ENCODE assay signal across 1 cellular context in the genomic region with DNA sequence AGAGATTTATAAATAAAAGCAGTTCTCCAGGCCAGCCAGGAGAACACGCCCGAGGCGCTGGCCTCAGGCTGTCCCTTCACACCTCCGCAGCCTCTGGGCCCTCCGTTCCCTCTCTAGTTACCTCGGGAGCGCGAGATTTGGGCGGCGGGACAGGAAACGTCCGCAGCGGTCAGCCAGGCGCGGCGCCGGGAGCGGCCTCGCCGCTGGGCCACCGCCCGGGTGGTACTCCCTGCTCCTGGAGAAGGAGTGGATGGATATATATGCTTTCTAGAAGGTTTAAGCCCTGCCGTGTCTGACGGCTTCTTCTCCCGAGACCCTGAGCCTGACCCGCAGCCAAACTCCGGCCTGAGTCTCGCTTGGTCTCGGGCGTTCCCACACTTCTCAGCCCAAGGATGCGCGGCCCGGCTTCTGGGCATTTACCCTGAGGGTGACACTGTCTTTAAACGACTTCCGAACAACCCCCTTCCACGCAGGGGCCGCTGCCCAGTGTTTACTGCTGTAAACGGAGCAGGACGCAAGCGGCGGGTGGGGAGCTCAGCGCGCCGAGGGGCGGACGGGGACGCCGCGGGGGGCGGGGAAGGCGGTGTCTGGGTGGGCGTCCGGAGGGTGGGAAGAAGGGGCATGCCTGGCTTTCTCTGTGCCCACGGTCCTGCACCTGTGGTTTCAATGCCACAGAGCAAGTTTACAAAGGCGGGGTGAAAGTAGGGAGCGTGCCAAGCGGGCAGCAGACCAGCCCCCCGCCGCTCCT.
TF ChIP-seq lines count a peak whose summit lies in the region.

No MANE protein-coding gene starts in this region.

TF ChIP-seq in GM23338, 12 proteins besides CTCF, POLR2A, EP300 and RAD21 (continued from another document):
- TF ChIP-seq, protein P1, sequence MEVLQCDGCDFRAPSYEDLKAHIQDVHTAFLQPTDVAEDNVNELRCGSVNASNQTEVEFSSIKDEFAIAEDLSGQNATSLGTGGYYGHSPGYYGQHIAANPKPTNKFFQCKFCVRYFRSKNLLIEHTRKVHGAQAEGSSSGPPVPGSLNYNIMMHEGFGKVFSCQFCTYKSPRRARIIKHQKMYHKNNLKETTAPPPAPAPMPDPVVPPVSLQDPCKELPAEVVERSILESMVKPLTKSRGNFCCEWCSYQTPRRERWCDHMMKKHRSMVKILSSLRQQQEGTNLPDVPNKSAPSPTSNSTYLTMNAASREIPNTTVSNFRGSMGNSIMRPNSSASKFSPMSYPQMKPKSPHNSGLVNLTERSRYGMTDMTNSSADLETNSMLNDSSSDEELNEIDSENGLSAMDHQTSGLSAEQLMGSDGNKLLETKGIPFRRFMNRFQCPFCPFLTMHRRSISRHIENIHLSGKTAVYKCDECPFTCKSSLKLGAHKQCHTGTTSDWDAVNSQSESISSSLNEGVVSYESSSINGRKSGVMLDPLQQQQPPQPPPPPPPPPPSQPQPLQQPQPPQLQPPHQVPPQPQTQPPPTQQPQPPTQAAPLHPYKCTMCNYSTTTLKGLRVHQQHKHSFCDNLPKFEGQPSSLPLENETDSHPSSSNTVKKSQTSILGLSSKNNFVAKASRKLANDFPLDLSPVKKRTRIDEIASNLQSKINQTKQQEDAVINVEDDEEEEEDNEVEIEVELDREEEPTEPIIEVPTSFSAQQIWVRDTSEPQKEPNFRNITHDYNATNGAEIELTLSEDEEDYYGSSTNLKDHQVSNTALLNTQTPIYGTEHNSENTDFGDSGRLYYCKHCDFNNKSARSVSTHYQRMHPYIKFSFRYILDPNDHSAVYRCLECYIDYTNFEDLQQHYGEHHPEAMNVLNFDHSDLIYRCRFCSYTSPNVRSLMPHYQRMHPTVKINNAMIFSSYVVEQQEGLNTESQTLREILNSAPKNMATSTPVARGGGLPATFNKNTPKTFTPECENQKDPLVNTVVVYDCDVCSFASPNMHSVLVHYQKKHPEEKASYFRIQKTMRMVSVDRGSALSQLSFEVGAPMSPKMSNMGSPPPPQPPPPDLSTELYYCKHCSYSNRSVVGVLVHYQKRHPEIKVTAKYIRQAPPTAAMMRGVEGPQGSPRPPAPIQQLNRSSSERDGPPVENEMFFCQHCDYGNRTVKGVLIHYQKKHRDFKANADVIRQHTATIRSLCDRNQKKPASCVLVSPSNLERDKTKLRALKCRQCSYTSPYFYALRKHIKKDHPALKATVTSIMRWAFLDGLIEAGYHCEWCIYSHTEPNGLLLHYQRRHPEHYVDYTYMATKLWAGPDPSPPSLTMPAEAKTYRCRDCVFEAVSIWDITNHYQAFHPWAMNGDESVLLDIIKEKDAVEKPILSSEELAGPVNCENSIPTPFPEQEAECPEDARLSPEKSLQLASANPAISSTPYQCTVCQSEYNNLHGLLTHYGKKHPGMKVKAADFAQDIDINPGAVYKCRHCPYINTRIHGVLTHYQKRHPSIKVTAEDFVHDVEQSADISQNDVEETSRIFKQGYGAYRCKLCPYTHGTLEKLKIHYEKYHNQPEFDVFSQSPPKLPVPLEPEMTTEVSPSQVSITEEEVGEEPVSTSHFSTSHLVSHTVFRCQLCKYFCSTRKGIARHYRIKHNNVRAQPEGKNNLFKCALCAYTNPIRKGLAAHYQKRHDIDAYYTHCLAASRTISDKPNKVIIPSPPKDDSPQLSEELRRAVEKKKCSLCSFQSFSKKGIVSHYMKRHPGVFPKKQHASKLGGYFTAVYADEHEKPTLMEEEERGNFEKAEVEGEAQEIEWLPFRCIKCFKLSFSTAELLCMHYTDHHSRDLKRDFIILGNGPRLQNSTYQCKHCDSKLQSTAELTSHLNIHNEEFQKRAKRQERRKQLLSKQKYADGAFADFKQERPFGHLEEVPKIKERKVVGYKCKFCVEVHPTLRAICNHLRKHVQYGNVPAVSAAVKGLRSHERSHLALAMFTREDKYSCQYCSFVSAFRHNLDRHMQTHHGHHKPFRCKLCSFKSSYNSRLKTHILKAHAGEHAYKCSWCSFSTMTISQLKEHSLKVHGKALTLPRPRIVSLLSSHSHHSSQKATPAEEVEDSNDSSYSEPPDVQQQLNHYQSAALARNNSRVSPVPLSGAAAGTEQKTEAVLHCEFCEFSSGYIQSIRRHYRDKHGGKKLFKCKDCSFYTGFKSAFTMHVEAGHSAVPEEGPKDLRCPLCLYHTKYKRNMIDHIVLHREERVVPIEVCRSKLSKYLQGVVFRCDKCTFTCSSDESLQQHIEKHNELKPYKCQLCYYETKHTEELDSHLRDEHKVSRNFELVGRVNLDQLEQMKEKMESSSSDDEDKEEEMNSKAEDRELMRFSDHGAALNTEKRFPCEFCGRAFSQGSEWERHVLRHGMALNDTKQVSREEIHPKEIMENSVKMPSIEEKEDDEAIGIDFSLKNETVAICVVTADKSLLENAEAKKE (CRISPR knock-in tag; IDR thresholded peaks at IDR 0.05): no peak
- TF ChIP-seq NANOG (IDR thresholded peaks at IDR 0.05; ENCODE audit: borderline replicate concordance) (no peak), STAT1 (IDR thresholded peaks at IDR 0.05; ENCODE audit: unreplicated experiment) (no peak), ZNF114 (CRISPR knock-in tag; IDR thresholded peaks at IDR 0.05) (no peak), EZH2 (IDR thresholded peaks at IDR 0.05; ENCODE audit: low read depth, unreplicated experiment) (peak; percentile 18), ZNF331 (CRISPR knock-in tag; IDR thresholded peaks at IDR 0.05; ENCODE audit: low read depth) (no peak)
- TF ChIP-seq, protein P2, sequence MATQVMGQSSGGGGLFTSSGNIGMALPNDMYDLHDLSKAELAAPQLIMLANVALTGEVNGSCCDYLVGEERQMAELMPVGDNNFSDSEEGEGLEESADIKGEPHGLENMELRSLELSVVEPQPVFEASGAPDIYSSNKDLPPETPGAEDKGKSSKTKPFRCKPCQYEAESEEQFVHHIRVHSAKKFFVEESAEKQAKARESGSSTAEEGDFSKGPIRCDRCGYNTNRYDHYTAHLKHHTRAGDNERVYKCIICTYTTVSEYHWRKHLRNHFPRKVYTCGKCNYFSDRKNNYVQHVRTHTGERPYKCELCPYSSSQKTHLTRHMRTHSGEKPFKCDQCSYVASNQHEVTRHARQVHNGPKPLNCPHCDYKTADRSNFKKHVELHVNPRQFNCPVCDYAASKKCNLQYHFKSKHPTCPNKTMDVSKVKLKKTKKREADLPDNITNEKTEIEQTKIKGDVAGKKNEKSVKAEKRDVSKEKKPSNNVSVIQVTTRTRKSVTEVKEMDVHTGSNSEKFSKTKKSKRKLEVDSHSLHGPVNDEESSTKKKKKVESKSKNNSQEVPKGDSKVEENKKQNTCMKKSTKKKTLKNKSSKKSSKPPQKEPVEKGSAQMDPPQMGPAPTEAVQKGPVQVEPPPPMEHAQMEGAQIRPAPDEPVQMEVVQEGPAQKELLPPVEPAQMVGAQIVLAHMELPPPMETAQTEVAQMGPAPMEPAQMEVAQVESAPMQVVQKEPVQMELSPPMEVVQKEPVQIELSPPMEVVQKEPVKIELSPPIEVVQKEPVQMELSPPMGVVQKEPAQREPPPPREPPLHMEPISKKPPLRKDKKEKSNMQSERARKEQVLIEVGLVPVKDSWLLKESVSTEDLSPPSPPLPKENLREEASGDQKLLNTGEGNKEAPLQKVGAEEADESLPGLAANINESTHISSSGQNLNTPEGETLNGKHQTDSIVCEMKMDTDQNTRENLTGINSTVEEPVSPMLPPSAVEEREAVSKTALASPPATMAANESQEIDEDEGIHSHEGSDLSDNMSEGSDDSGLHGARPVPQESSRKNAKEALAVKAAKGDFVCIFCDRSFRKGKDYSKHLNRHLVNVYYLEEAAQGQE (IDR thresholded peaks at IDR 0.05; ENCODE audit: unreplicated experiment): no peak
- TF ChIP-seq, protein P3, sequence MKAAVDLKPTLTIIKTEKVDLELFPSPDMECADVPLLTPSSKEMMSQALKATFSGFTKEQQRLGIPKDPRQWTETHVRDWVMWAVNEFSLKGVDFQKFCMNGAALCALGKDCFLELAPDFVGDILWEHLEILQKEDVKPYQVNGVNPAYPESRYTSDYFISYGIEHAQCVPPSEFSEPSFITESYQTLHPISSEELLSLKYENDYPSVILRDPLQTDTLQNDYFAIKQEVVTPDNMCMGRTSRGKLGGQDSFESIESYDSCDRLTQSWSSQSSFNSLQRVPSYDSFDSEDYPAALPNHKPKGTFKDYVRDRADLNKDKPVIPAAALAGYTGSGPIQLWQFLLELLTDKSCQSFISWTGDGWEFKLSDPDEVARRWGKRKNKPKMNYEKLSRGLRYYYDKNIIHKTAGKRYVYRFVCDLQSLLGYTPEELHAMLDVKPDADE (IDR thresholded peaks at IDR 0.05): no peak
